9 cellular contexts compared by ENCODE assay signal in the genomic region with DNA sequence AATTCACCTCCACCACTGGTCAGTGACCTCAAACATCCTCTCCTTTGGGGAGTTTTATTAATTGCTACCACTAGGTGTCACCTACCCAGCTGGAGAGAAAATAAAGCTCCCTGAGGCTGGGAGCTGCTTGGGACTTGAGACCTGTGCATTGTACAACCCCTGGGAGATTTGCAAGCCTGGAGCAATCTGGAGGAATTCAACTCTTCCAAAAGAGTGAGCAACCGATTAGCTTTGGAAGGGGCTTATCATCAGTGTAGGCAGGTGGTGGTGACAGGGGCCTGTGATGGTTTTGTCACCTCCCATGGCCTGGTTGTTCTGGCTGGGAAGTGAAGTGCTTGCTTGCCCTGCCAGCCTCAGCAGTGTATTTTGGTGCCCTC. TPM values are rescaled to one million over a fixed set of nuclear protein-coding genes. Genes with fewer than 3 reads are reported as not detected.
DNase-seq lines count a peak whose midpoint lies in the region; ATAC-seq, FAIRE-seq and TF ChIP-seq lines count a peak whose summit lies in the region.
"Had no signal": no experiment of that assay in that cellular context is flagged by ENCODE, and none has a peak within 500 bp of the region (broad histone marks: within the 10 kb centered on the region; RNA-seq: fewer than 3 reads in every experiment).

No MANE protein-coding gene starts in this region.

- H3K27ac Mint-ChIP-seq in Calu3 (ENCODE audit: unreplicated experiment), result no peak overlapping the region
- no peak overlapping the region for H3K27ac Mint-ChIP-seq in T-helper 2 cell treated with Interferon-gamma antibody and Interleukin-4, amounts not matched to agents 5 μg/mL and 100 μg/mL, for 36 hours

- no peaks in the 10 kb centered on the region for H3K36me3 Mint-ChIP-seq in Calu3 (ENCODE audit: insufficient read depth, unreplicated experiment)
- H3K36me3 Mint-ChIP-seq in T-helper 2 cell treated with Interferon-gamma antibody and Interleukin-4, amounts not matched to agents 5 μg/mL and 100 μg/mL, for 36 hours (ENCODE audit: low read depth), result no peaks in the 10 kb centered on the region

- peak; percentile 31 to 57 for TF ChIP-seq RAD21 in H1 (IDR thresholded peaks at IDR 0.05 in 1 of 2, conservative IDR thresholded peaks at IDR 0.05 in 1 of 2; ENCODE audit: low read depth in 2 of 2, low read length in 2 of 2)

- H3K23me2 ChIP-seq in H1 (ENCODE audit: low read depth, low read length), result no peaks in the 10 kb centered on the region

- H2BK20ac ChIP-seq in H1 (ENCODE audit: low read length), result no peak overlapping the region

- no peak overlapping the region for H2BK15ac ChIP-seq in H1 (ENCODE audit: low read length)

- ATAC-seq in GM18870 (IDR thresholded peaks at IDR 0.05; ENCODE audit: unreplicated experiment) (peak; percentile 84), HG03064 (IDR thresholded peaks at IDR 0.05; ENCODE audit: low read depth, unreplicated experiment) (peak; percentile 78)
- no peak for ATAC-seq in activated CD4-positive, CD25-positive, alpha-beta regulatory T cell treated with anti-CD3 and anti-CD28 coated beads, Interleukin-2, amount 50 U/mL, for 24 hours

- no peak for TF ChIP-seq EP300 in H1 (IDR thresholded peaks at IDR 0.05; ENCODE audit: borderline replicate concordance in 1 of 2, low read depth in 2 of 2, low read length in 2 of 2)

- no peak overlapping the region for H3K4me2 ChIP-seq in OCI-LY3 (ENCODE audit: low read length)
- H3K4me2 ChIP-seq in H1 (ENCODE audit: insufficient read depth in 1 of 2, low read depth in 2 of 2, low read length in 2 of 2), result no peak overlapping the region

- 80% methylated on average over 1 of the region's 1 CpG; no CpG with 5 or more reads in 1 of the 2 experiments for WGBS in H1 (ENCODE audit: extremely low coverage in 1 of 2, insufficient coverage in 1 of 2, insufficient read length in 1 of 2, insufficient replicate concordance in 2 of 2, low coverage in 1 of 2, low lambda C conversion rate in 2 of 2, missing lambda C conversion rate in 1 of 2), 2 experiments

- H3K27me3 ChIP-seq in OCI-LY3 (ENCODE audit: low read depth, low read length) (no peaks in the 10 kb centered on the region), H1 (replicated peaks in 1 of 4; ENCODE audit: control insufficient read depth in 3 of 4, extremely low read depth in 1 of 4, insufficient read depth in 3 of 4, low read length in 3 of 4) (no peaks in the 10 kb centered on the region)

- intact Hi-C loops in Calu3 (cut with micrococcal nuclease; ENCODE audit: unreplicated experiment), result no loop called here

- H3K4me3 ChIP-seq in OCI-LY3 (ENCODE audit: low read length), result no peak overlapping the region
- H3K4me3 ChIP-seq in H1 (ENCODE audit: extremely low read depth in 1 of 4, insufficient read depth in 2 of 4, low read depth in 3 of 4, low read length in 4 of 4), result no peak overlapping the region

- H2BK5ac ChIP-seq in H1 (ENCODE audit: low read depth, low read length), result no peak overlapping the region

- H3K9me3 ChIP-seq in OCI-LY3 (ENCODE audit: insufficient read depth, low read length) (no peaks in the 10 kb centered on the region), H1 (ENCODE audit: insufficient read depth in 2 of 2, low read depth in 1 of 2, low read length in 1 of 2) (peaks cover 0 to 8% of the 10 kb centered on the region in 2 experiments; a peak in 2 of 4 replicates)

- no peak overlapping the region for H3K23ac ChIP-seq in H1 (ENCODE audit: insufficient read length)

- H3K4me3 Mint-ChIP-seq in Calu3 (ENCODE audit: low read depth, unreplicated experiment), result no peak overlapping the region
- H3K4me3 Mint-ChIP-seq in T-helper 2 cell treated with Interferon-gamma antibody and Interleukin-4, amounts not matched to agents 5 μg/mL and 100 μg/mL, for 36 hours, result no peak overlapping the region

- no peaks in the 10 kb centered on the region for H3K27me3 Mint-ChIP-seq in Calu3 (ENCODE audit: unreplicated experiment)
- H3K27me3 Mint-ChIP-seq in T-helper 2 cell treated with Interferon-gamma antibody and Interleukin-4, amounts not matched to agents 5 μg/mL and 100 μg/mL, for 36 hours (ENCODE audit: low read depth), result peaks cover 9% of the 10 kb centered on the region

- TF ChIP-seq POLR2A in H1 (IDR thresholded peaks at IDR 0.05; ENCODE audit: control extremely low read depth in 1 of 2, low read depth in 2 of 2, low read length in 2 of 2), result no peak

- H4K5ac ChIP-seq in H1 (ENCODE audit: insufficient read length, low read depth, low read length), result no peak overlapping the region

- no peaks in the 10 kb centered on the region for H3K9me3 Mint-ChIP-seq in Calu3 (ENCODE audit: low read depth, unreplicated experiment)
- no peaks in the 10 kb centered on the region for H3K9me3 Mint-ChIP-seq in T-helper 2 cell treated with Interferon-gamma antibody and Interleukin-4, amounts not matched to agents 5 μg/mL and 100 μg/mL, for 36 hours

- H2BK12ac ChIP-seq in H1 (ENCODE audit: low read depth, low read length), result no peak overlapping the region

- H3K4me1 Mint-ChIP-seq in Calu3 (ENCODE audit: low read depth, unreplicated experiment), result peaks cover 16% of the 10 kb centered on the region
- H3K4me1 Mint-ChIP-seq in T-helper 2 cell treated with Interferon-gamma antibody and Interleukin-4, amounts not matched to agents 5 μg/mL and 100 μg/mL, for 36 hours (ENCODE audit: low read depth), result peaks cover 3% of the 10 kb centered on the region

- H3K4me1 ChIP-seq in OCI-LY3 (ENCODE audit: low read length), result no peaks in the 10 kb centered on the region
- no peaks in the 10 kb centered on the region for H3K4me1 ChIP-seq in H1 (replicated peaks in 1 of 4; ENCODE audit: control insufficient read depth in 3 of 4, insufficient read depth in 4 of 4, low read length in 3 of 4)

- H3K79me2 ChIP-seq in OCI-LY3 (ENCODE audit: low read length) (no peaks in the 10 kb centered on the region), H1 (ENCODE audit: control insufficient read depth in 1 of 2, insufficient read depth in 2 of 2, low read length in 2 of 2) (no peaks in the 10 kb centered on the region)

- POLR2A ChIA-PET in H1 (lab: Charles Lee; ENCODE audit: partially characterized antibody), result no interaction called here

- no peak overlapping the region for H4K91ac ChIP-seq in H1 (replicated peaks; ENCODE audit: insufficient read length, low read length)

- no peaks in the 10 kb centered on the region for H4K20me1 ChIP-seq in OCI-LY3 (ENCODE audit: insufficient read depth, low read length)
- H4K20me1 ChIP-seq in H1 (replicated peaks in 1 of 2; ENCODE audit: control insufficient read depth in 1 of 2, insufficient read depth in 2 of 2, low read length in 2 of 2), result no peaks in the 10 kb centered on the region

- H3K4ac ChIP-seq in H1 (replicated peaks; ENCODE audit: insufficient read length, low read depth, low read length), result no peak overlapping the region

- no peaks in the 10 kb centered on the region for H3K36me3 ChIP-seq in OCI-LY3 (replicated peaks; ENCODE audit: low read depth, low read length)
- H3K36me3 ChIP-seq in H1 (ENCODE audit: control insufficient read depth in 2 of 4, insufficient read depth in 4 of 4, low read length in 3 of 4), result no peaks in the 10 kb centered on the region

- H2BK120ac ChIP-seq in H1 (replicated peaks; ENCODE audit: low read depth, low read length), result no peak overlapping the region

- no peak overlapping the region for H4K8ac ChIP-seq in H1 (ENCODE audit: extremely low read depth, insufficient read depth, low read length)

- no peak overlapping the region for H3K14ac ChIP-seq in H1 (ENCODE audit: insufficient read length)

- BruUV-seq in Calu3 (replicated peaks; lab: Mats Ljungman, UMichigan), result no TSS peak

- no peak overlapping the region for H3K18ac ChIP-seq in H1 (ENCODE audit: extremely low read depth, low read length)

- H3K9ac ChIP-seq in OCI-LY3 (ENCODE audit: low read length) (no peak overlapping the region), H1 (replicated peaks in 1 of 4; ENCODE audit: extremely low read depth in 1 of 4, low read depth in 3 of 4, low read length in 3 of 4) (no peak overlapping the region)

- H2AFZ ChIP-seq in OCI-LY3 (ENCODE audit: low read depth, low read length) (no peak overlapping the region), H1 (ENCODE audit: low read length) (no peak overlapping the region)

- TF ChIP-seq CTCF in Calu3 (IDR thresholded peaks at IDR 0.05; ENCODE audit: unreplicated experiment) (peak; percentile 41), OCI-LY3 (IDR thresholded peaks at IDR 0.05; ENCODE audit: low read depth, low read length) (peak; percentile 75), H1 (IDR thresholded peaks at IDR 0.05; ENCODE audit: control extremely low read depth in 1 of 3, insufficient read depth in 1 of 3, low read depth in 1 of 3, low read length in 3 of 3) (peak in 2 of 3 experiments; percentile 53 to 57; a peak in 3 of 4 replicates)

- no peaks in the 10 kb centered on the region for H3K79me1 ChIP-seq in H1 (ENCODE audit: low read depth, low read length)

- DNase-seq in Calu3 (peak; percentile 21), H1 (ENCODE audit: low read depth in 1 of 2, low spot score in 2 of 2) (no peak), myocyte (ENCODE audit: low read depth) (peak; percentile 67)
- DNase-seq in T-helper 2 cell treated with Interferon-gamma antibody and Interleukin-4, amounts not matched to agents 5 μg/mL and 100 μg/mL, for 36 hours (ENCODE audit: low spot score), result no peak

- CTCF ChIA-PET in Calu3 (lab: Charles Lee) (interaction anchor here (1.0 kb wide), 1 partner anchor 92 kb away, joined by 8 read pairs; no protein-coding TSS in a partner anchor), H1 (lab: Charles Lee; ENCODE audit: partially characterized antibody) (interaction anchor here (0.6 to 1.6 kb wide), 6 partner anchors 11 to 165 kb away, joined by 3 to 5 read pairs (median 3); no protein-coding TSS in a partner anchor)

- no peak overlapping the region for H2AK5ac ChIP-seq in H1 (ENCODE audit: low read depth, low read length)

- H3K56ac ChIP-seq in H1 (replicated peaks; ENCODE audit: insufficient read length, low read depth, low read length), result no peak overlapping the region

- peak; percentile 79 for FAIRE-seq in H1 (lab: Jason Lieb, UNC)
- FAIRE-seq: TTC549 had no signal

- no peak overlapping the region for H3K27ac ChIP-seq in OCI-LY3 (ENCODE audit: low read length)
- H3K27ac ChIP-seq in H1 (ENCODE audit: low read depth, low read length), result no peak overlapping the region

RNA-seq across cellular contexts. Expression of a gene that starts 30.2 kb away (rescaled TPM):
- total RNA-seq in Calu3 (2022) (3.2 and 6.2 TPM in 2 replicates), myocyte (17.8 and 29.8 TPM in 2 replicates)
- total RNA-seq in H1 (2021; fragmentation: NEBNext Ultra II Directional; extraction: Animal tissue kit (Norgen Biotek cat#: 25700)), result 7.9 and 9.2 TPM in 2 replicates
- polyA plus RNA-seq in H1 (2011; rRNA removed), result 4.0 and 4.3 TPM in 2 replicates
- 5.9 TPM for polyA plus RNA-seq in H1 (2011; cell fraction: cytosol; rRNA removed)
- 10.7 TPM for polyA plus RNA-seq in H1 (2011; cell fraction: nucleus; rRNA removed)
- polyA plus RNA-seq in H1 (2012, experiment 1 of 2), result 7.1 to 10.1 TPM (median 7.9 TPM) in 4 replicates
- 0.20 TPM for polyA plus RNA-seq in H1 (2012, experiment 2 of 2)
- polyA plus RNA-seq in H1 (2013, experiment 1 of 2), result 1.7 TPM
- polyA plus RNA-seq in H1 (2013, experiment 2 of 2), result 1.7 TPM
- polyA minus RNA-seq in H1 (2011; rRNA and poly(A)+ RNA removed), result 14.0 and 18.8 TPM in 2 replicates
- 10.7 TPM for polyA minus RNA-seq in H1 (2011; cell fraction: cytosol; rRNA and poly(A)+ RNA removed)
- 29.4 TPM for polyA minus RNA-seq in H1 (2011; cell fraction: nucleus; rRNA and poly(A)+ RNA removed)
- polyA plus RNA-seq in myocyte (2012), result 49.2 TPM

Comparison
In these comparisons a context has a peak if more than half of its experiments do, and no peak if none do; other contexts are left out.
1. DNase-seq: peak in Calu3 (single experiment) and myocyte (single experiment); none in H1 (0 of 2) and T-helper 2 cell treated with Interferon-gamma antibody and Interleukin-4, amounts not matched to agents 5 μg/mL and 100 μg/mL, for 36 hours (single experiment).
2. ATAC-seq: peak in GM18870 (single experiment) and HG03064 (single experiment); none in activated CD4-positive, CD25-positive, alpha-beta regulatory T cell treated with anti-CD3 and anti-CD28 coated beads, Interleukin-2, amount 50 U/mL, for 24 hours (0 of 2).
3. Peak in every context shown above with its lines, with median percentiles within 50 percentile points of each other: CTCF ChIP-seq.